Comparison of ENCODE assay signal across 24 cellular contexts in the genomic region with DNA sequence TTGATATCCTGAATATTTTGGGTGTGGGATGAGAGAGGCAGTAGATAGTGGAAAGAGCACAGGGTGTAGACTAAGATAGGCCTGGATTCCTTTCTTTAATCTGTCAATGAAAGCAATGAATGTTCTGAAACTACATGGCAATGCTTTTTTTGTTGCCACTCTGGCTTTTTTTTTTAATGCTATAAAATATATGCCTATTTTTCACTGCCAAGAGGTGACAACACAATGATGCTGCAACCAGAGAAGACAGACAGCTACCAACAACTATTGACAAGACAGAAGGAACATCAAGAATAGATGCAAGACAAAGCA. TPM values are rescaled to one million over a fixed set of nuclear protein-coding genes. Genes with fewer than 3 reads are reported as not detected.
"Had no signal": no experiment of that assay in that cellular context is flagged by ENCODE, and none has a peak within 500 bp of the region (broad histone marks: within the 10 kb centered on the region; RNA-seq: fewer than 3 reads in every experiment).

No MANE protein-coding gene starts in this region.

- H3K9me3 Mint-ChIP-seq: activated naive CD4-positive, alpha-beta T cell treated with anti-CD3 and anti-CD28 coated beads, Interleukin-2, amount 10 ng/mL, durations not matched to agents 7 days and 5 days; activated T-helper 1 cell treated with anti-CD3 and anti-CD28 coated beads, Interleukin-12 subunit alpha, Interleukin-12 subunit beta, Interleukin-2, Interleukin-4 antibody, amounts not matched to agents 30 ng/mL and 10 ng/mL and 1 ng/mL, durations not matched to agents 14 hours and 24 hours and 36 hours; immature natural killer cell; nephron had no signal

- H3K36me3 Mint-ChIP-seq: activated naive CD4-positive, alpha-beta T cell treated with anti-CD3 and anti-CD28 coated beads, Interleukin-2, amount 10 ng/mL, durations not matched to agents 7 days and 5 days; immature natural killer cell had no signal

- H3K9me3 ChIP-seq: heart left ventricle, neutrophil, transverse colon had no signal

- H3K27me3 ChIP-seq: brain microvascular endothelial cell, heart left ventricle, neutrophil, spleen, transverse colon had no signal

- H3K27ac ChIP-seq: brain microvascular endothelial cell, heart left ventricle, neutrophil, spleen, transverse colon had no signal

- DNase-seq: cortex of kidney, kidney had no signal

- H3K4me1 Mint-ChIP-seq: activated naive CD4-positive, alpha-beta T cell treated with anti-CD3 and anti-CD28 coated beads, Interleukin-2, amount 10 ng/mL, durations not matched to agents 7 days and 5 days; immature natural killer cell; nephron had no signal

- H3K4me3 ChIP-seq: heart left ventricle, spleen, transverse colon had no signal

- H3K36me3 ChIP-seq: brain microvascular endothelial cell, neutrophil had no signal

- H3K4me1 ChIP-seq: transverse colon had no signal

- H3K4me3 Mint-ChIP-seq: activated naive CD4-positive, alpha-beta T cell treated with anti-CD3 and anti-CD28 coated beads, Interleukin-2, amount 10 ng/mL, durations not matched to agents 7 days and 5 days; activated T-helper 1 cell treated with anti-CD3 and anti-CD28 coated beads, Interleukin-12 subunit alpha, Interleukin-12 subunit beta, Interleukin-2, Interleukin-4 antibody, amounts not matched to agents 30 ng/mL and 10 ng/mL and 1 ng/mL, durations not matched to agents 14 hours and 24 hours and 36 hours; immature natural killer cell; nephron had no signal

- H3K27ac Mint-ChIP-seq: activated naive CD4-positive, alpha-beta T cell treated with anti-CD3 and anti-CD28 coated beads, Interleukin-2, amount 10 ng/mL, durations not matched to agents 7 days and 5 days; activated T-helper 1 cell treated with anti-CD3 and anti-CD28 coated beads, Interleukin-12 subunit alpha, Interleukin-12 subunit beta, Interleukin-2, Interleukin-4 antibody, amounts not matched to agents 30 ng/mL and 10 ng/mL and 1 ng/mL, durations not matched to agents 14 hours and 24 hours and 36 hours; immature natural killer cell; nephron had no signal

RNA-seq across cellular contexts. Expression of gene EDDM3A, which starts 47.7 kb away (rescaled TPM):
- total RNA-seq: activated CD8-positive, alpha-beta memory T cell treated with anti-CD3 and anti-CD28 coated beads for 36 hours; activated T-helper 1 cell treated with anti-CD3 and anti-CD28 coated beads, Interleukin-12 subunit alpha, Interleukin-12 subunit beta, Interleukin-2, Interleukin-4 antibody, amounts not matched to agents 30 ng/mL and 10 ng/mL and 1 ng/mL, durations not matched to agents 14 hours and 24 hours and 36 hours; astrocyte; cardiac septum; cerebellum; endothelial cell of umbilical vein; fibroblast of lung; fibroblast of villous mesenchyme; heart left ventricle; kidney; lower leg skin; mononuclear cell; osteocyte; posterior vena cava; spleen; temporal lobe; transverse colon had no signal
- polyA plus RNA-seq: endothelial cell of umbilical vein, esophagus, fibroblast of lung, heart left ventricle, immature natural killer cell had no signal

RNA-seq across cellular contexts. Expression of gene OR6S1, which starts 56.5 kb away (rescaled TPM):
- total RNA-seq: activated CD8-positive, alpha-beta memory T cell treated with anti-CD3 and anti-CD28 coated beads for 36 hours; activated T-helper 1 cell treated with anti-CD3 and anti-CD28 coated beads, Interleukin-12 subunit alpha, Interleukin-12 subunit beta, Interleukin-2, Interleukin-4 antibody, amounts not matched to agents 30 ng/mL and 10 ng/mL and 1 ng/mL, durations not matched to agents 14 hours and 24 hours and 36 hours; astrocyte; cardiac septum; cerebellum; endothelial cell of umbilical vein; fibroblast of lung; fibroblast of villous mesenchyme; heart left ventricle; kidney; lower leg skin; mononuclear cell; osteocyte; posterior vena cava; temporal lobe; transverse colon had no signal
- polyA plus RNA-seq: endothelial cell of umbilical vein, esophagus, fibroblast of lung, heart left ventricle, immature natural killer cell had no signal
